14 cellular contexts compared by ENCODE assay signal in genomic region chr7:148702876-148703670, GRCh38. TPM values are rescaled to one million over a fixed set of nuclear protein-coding genes. Genes with fewer than 3 reads are reported as not detected.
A peak's percentile ranks its signal among the peaks of the same experiment; 100 is the strongest.
DNase-seq lines count a peak whose midpoint lies in the region; ATAC-seq, FAIRE-seq and TF ChIP-seq lines count a peak whose summit lies in the region.
"Had no signal": no experiment of that assay in that cellular context is flagged by ENCODE, and none has a peak within 500 bp of the region (broad histone marks: within the 10 kb centered on the region; RNA-seq: fewer than 3 reads in every experiment).

No MANE protein-coding gene starts in this region.

- no peaks in the 10 kb centered on the region for H3K36me3 ChIP-seq in PC-3 (ENCODE audit: low read depth, low read length)
- H3K36me3 ChIP-seq in endothelial cell of umbilical vein (ENCODE audit: control insufficient read depth in 2 of 2, extremely low read depth in 1 of 2, insufficient read depth in 2 of 2, low read length in 2 of 2) = no peaks in the 10 kb centered on the region
- H3K36me3 ChIP-seq in psoas muscle (ENCODE audit: insufficient read depth in 1 of 2, low read depth in 1 of 2) = no peaks in the 10 kb centered on the region

- H3K4me1 ChIP-seq in PC-3 (ENCODE audit: insufficient read depth, low read length) (peaks cover 29% of the 10 kb centered on the region), endothelial cell of umbilical vein (ENCODE audit: control insufficient read depth, extremely low read depth, insufficient read depth, low read length) (peaks cover 20% of the 10 kb centered on the region), psoas muscle (peaks cover 78% of the 10 kb centered on the region)

- H3K4me3 Mint-ChIP-seq in activated naive CD4-positive, alpha-beta T cell treated with anti-CD3 and anti-CD28 coated beads for 36 hours = peak overlapping the region; percentile 4

- FAIRE-seq in endothelial cell of umbilical vein (lab: Jason Lieb, UNC) = no peak

- H3K9me2 ChIP-seq in PC-3 (replicated peaks; ENCODE audit: low read length) = no peaks in the 10 kb centered on the region

- TF ChIP-seq CTCF in PC-3 (conservative IDR thresholded peaks at IDR 0.05; ENCODE audit: low read depth, low read length) = no peak
- TF ChIP-seq CTCF in endothelial cell of umbilical vein (IDR thresholded peaks at IDR 0.05; ENCODE audit: extremely low read depth in 1 of 2, insufficient read depth in 1 of 2, low read depth in 1 of 2, low read length in 2 of 2) = no peak
- TF ChIP-seq CTCF in psoas muscle (IDR thresholded peaks at IDR 0.05) = no peak

- H3K9me3 ChIP-seq in PC-3 (ENCODE audit: low read length) (no peaks in the 10 kb centered on the region), endothelial cell of umbilical vein (replicated peaks; ENCODE audit: control insufficient read depth, insufficient read depth, low read length) (no peaks in the 10 kb centered on the region), psoas muscle (no peaks in the 10 kb centered on the region)

- no peak for DNase-seq in activated naive CD4-positive, alpha-beta T cell treated with anti-CD3 and anti-CD28 coated beads for 36 hours
- no peak for DNase-seq in activated naive CD4-positive, alpha-beta T cell (lab: John Stamatoyannopoulos, UW)
- DNase-seq in PC-3 = no peak
- DNase-seq in endothelial cell of umbilical vein (ENCODE audit: low read depth, low spot score) = no peak
- no peak for DNase-seq in psoas muscle
- DNase-seq in DMS53 treated with DMSO at 0.1 percent for 48 hours (lab: John Stamatoyannopoulos, UW; ENCODE audit: unreplicated experiment) = no peak
- DNase-seq: activated CD8-positive, alpha-beta memory T cell treated with anti-CD3 and anti-CD28 coated beads for 24 hours; cortex of kidney; NCI-H146; NCI-H69; posterior cingulate gyrus; stimulated activated CD4-positive, alpha-beta T cell treated with anti-CD3 and anti-CD28 coated beads, Interleukin-12 subunit alpha, Interleukin-12 subunit beta, amount 100 ng/mL, for 4 hours had no signal

- H4K20me1 ChIP-seq in PC-3 (ENCODE audit: low read length) = peaks cover 72% of the 10 kb centered on the region
- H4K20me1 ChIP-seq in endothelial cell of umbilical vein (replicated peaks; ENCODE audit: control insufficient read depth, extremely low read depth, insufficient read depth, low read length) = peaks cover 25% of the 10 kb centered on the region

- intact Hi-C loops in activated naive CD4-positive, alpha-beta T cell treated with anti-CD3 and anti-CD28 coated beads for 36 hours (cut with micrococcal nuclease) = no loop called here
- intact Hi-C loops in PC-3 (cut with micrococcal nuclease) (loop anchor here (5.0 kb wide), 4 partner anchors 69 to 259 kb away; partner anchors contain the start of gene EZH2), endothelial cell of umbilical vein (cut with micrococcal nuclease) (no loop called here), psoas muscle (cut with DNase I) (loop anchor here in 1 of 2 donors (5.0 kb wide), 1 partner anchor 34 kb away; no protein-coding TSS in a partner anchor)

- peaks cover 11% of the 10 kb centered on the region for H3K36me3 Mint-ChIP-seq in activated naive CD4-positive, alpha-beta T cell treated with anti-CD3 and anti-CD28 coated beads for 36 hours (ENCODE audit: low read depth)

- H3K4me3 ChIP-seq in PC-3 (ENCODE audit: low read length) (no peak overlapping the region), endothelial cell of umbilical vein (replicated peaks in 1 of 3; ENCODE audit: insufficient read depth in 1 of 3, low read depth in 1 of 3, low read length in 3 of 3) (no peak overlapping the region), psoas muscle (peak overlapping the region; percentile 7)

- BruUV-seq in PC-3 (replicated peaks; lab: Mats Ljungman, UMichigan) = no TSS peak
- BruUV-seq in endothelial cell of umbilical vein (replicated peaks; lab: Mats Ljungman, UMichigan) = no TSS peak

- no peak overlapping the region for H3K9ac ChIP-seq in PC-3 (ENCODE audit: low read length)
- no peak overlapping the region for H3K9ac ChIP-seq in endothelial cell of umbilical vein (replicated peaks; ENCODE audit: extremely low read depth, insufficient read depth, low read length)

- POLR2A ChIA-PET in PC-3 (lab: Charles Lee; ENCODE audit: unreplicated experiment) = interaction anchor here (0.6 kb wide), 1 partner anchor 58 kb away, joined by 3 read pairs; no protein-coding TSS in a partner anchor
- POLR2A ChIA-PET in endothelial cell of umbilical vein (lab: Charles Lee) = no interaction called here

- dilution Hi-C loops in endothelial cell of umbilical vein (cut with MboI; ENCODE audit: extremely low pct_ligation_motif_present, low sequenced_read_pairs) = no loop called here

- H3K27me3 ChIP-seq in PC-3 (ENCODE audit: low read length) = no peaks in the 10 kb centered on the region
- no peaks in the 10 kb centered on the region for H3K27me3 ChIP-seq in endothelial cell of umbilical vein (ENCODE audit: control insufficient read depth in 2 of 2, insufficient read depth in 2 of 2, low read length in 2 of 2)
- H3K27me3 ChIP-seq in psoas muscle (ENCODE audit: insufficient read depth in 3 of 3, low read length in 2 of 3) = no peaks in the 10 kb centered on the region

- ATAC-seq in PC-3 = no peak
- no peak for ATAC-seq in psoas muscle
- no peak for ATAC-seq in HG03280 (IDR thresholded peaks at IDR 0.05; ENCODE audit: unreplicated experiment)
- no peak for ATAC-seq in HG02678 (IDR thresholded peaks at IDR 0.05; ENCODE audit: unreplicated experiment)

- peaks cover 68% of the 10 kb centered on the region for H3K4me1 Mint-ChIP-seq in activated naive CD4-positive, alpha-beta T cell treated with anti-CD3 and anti-CD28 coated beads for 36 hours (ENCODE audit: low read depth)

- peak overlapping the region; percentile 43 for H3K4me2 ChIP-seq in PC-3 (ENCODE audit: low read length)
- H3K4me2 ChIP-seq in endothelial cell of umbilical vein (ENCODE audit: insufficient read depth, low read length) = no peak overlapping the region

- 78 to 87% (median 79%) methylated on average over 11 of the region's 11 CpGs for WGBS in psoas muscle, 3 donors

- no peaks in the 10 kb centered on the region for H3K27me3 Mint-ChIP-seq in activated naive CD4-positive, alpha-beta T cell treated with anti-CD3 and anti-CD28 coated beads for 36 hours (ENCODE audit: low read depth)

- H3K27ac ChIP-seq in PC-3 (ENCODE audit: low read length) = no peak overlapping the region
- no peak overlapping the region for H3K27ac ChIP-seq in endothelial cell of umbilical vein (ENCODE audit: insufficient read depth, low read depth, low read length)
- H3K27ac ChIP-seq in psoas muscle = no peak overlapping the region

- H3F3A ChIP-seq in PC-3 (ENCODE audit: low read length, unreplicated experiment) = no peaks in the 10 kb centered on the region

- H3K9me3 Mint-ChIP-seq in activated naive CD4-positive, alpha-beta T cell treated with anti-CD3 and anti-CD28 coated beads for 36 hours = no peaks in the 10 kb centered on the region

- CTCF ChIA-PET in activated naive CD4-positive, alpha-beta T cell treated with anti-CD3 and anti-CD28 coated beads for 36 hours (lab: Charles Lee) = interaction anchor here (0.6 to 2.5 kb wide), 8 partner anchors 8 to 260 kb away, joined by 3 to 7 read pairs (median 3); no protein-coding TSS in a partner anchor
- CTCF ChIA-PET in PC-3 (lab: Charles Lee) (interaction anchor here (0.6 kb wide), 1 partner anchor 10 kb away, joined by 4 read pairs; no protein-coding TSS in a partner anchor), endothelial cell of umbilical vein (lab: Charles Lee) (interaction anchor here (0.8 to 1.5 kb wide), 3 partner anchors 9 to 33 kb away, joined by 3 read pairs; no protein-coding TSS in a partner anchor)

- H3K9me1 ChIP-seq in endothelial cell of umbilical vein (replicated peaks; ENCODE audit: control insufficient read depth, extremely low read depth, insufficient read depth, low read length) = no peaks in the 10 kb centered on the region

- peak overlapping the region; percentile 64 for H3K27ac Mint-ChIP-seq in activated naive CD4-positive, alpha-beta T cell treated with anti-CD3 and anti-CD28 coated beads for 36 hours

- H2AFZ ChIP-seq in PC-3 (ENCODE audit: low read length) (no peak overlapping the region), endothelial cell of umbilical vein (ENCODE audit: low read depth, low read length) (no peak overlapping the region)

- peaks cover 96% of the 10 kb centered on the region for H3K79me2 ChIP-seq in PC-3 (ENCODE audit: low read length)
- peaks cover 94% of the 10 kb centered on the region for H3K79me2 ChIP-seq in endothelial cell of umbilical vein (ENCODE audit: control insufficient read depth, insufficient read depth, low read length)

- TF ChIP-seq POLR2A in endothelial cell of umbilical vein (IDR thresholded peaks at IDR 0.05; ENCODE audit: low read depth, low read length) = no peak

TF ChIP-seq in endothelial cell of umbilical vein, 7 proteins besides CTCF, POLR2A, EP300 and RAD21:
- TF ChIP-seq MAX (IDR thresholded peaks at IDR 0.05; ENCODE audit: insufficient read depth, insufficient read length) (no peak), MYC (IDR thresholded peaks at IDR 0.05; ENCODE audit: low read depth, low read length) (no peak), GATA2 (IDR thresholded peaks at IDR 0.05; ENCODE audit: insufficient read depth, insufficient read length, low read depth, low read length) (no peak), EZH2 (IDR thresholded peaks at IDR 0.05; ENCODE audit: borderline replicate concordance, low read depth, low read length, severe bottlenecking) (no peak), POLR2AphosphoS5 (IDR thresholded peaks at IDR 0.05; ENCODE audit: insufficient read depth, low read depth, low read length) (no peak), FOS (IDR thresholded peaks at IDR 0.05; ENCODE audit: borderline replicate concordance, insufficient read depth, low read length) (peak; percentile 25), JUN (IDR thresholded peaks at IDR 0.05; ENCODE audit: borderline replicate concordance, insufficient read depth, insufficient read length, low read depth) (peak; percentile 5)

RNA-seq across cellular contexts. Expression of gene CUL1, which starts 4.4 kb away (rescaled TPM):
- total RNA-seq in activated naive CD4-positive, alpha-beta T cell treated with anti-CD3 and anti-CD28 coated beads for 36 hours = 10 to 100 TPM; 59.6 to 62.2 TPM
- total RNA-seq in PC-3 (2014; rRNA removed) = 38.0 and 43.6 TPM in 2 replicates
- total RNA-seq in endothelial cell of umbilical vein = 47.2 and 50.2 TPM in 2 replicates
- 18.9 and 25.7 TPM in 2 replicates for polyA plus RNA-seq in endothelial cell of umbilical vein
- polyA plus RNA-seq in endothelial cell of umbilical vein (2011; cell fraction: cytosol; rRNA removed) = 33.6 and 37.0 TPM in 2 replicates
- 37.0 and 45.0 TPM in 2 replicates for polyA plus RNA-seq in endothelial cell of umbilical vein (2011; cell fraction: nucleus; rRNA removed)
- 41.0 and 54.2 TPM in 2 replicates for polyA plus RNA-seq in endothelial cell of umbilical vein (2012)
- 35.4 and 37.9 TPM in 2 replicates for polyA minus RNA-seq in endothelial cell of umbilical vein
- 26.2 TPM for polyA minus RNA-seq in endothelial cell of umbilical vein (2011; cell fraction: cytosol; rRNA and poly(A)+ RNA removed)
- 27.2 and 32.3 TPM in 2 replicates for polyA minus RNA-seq in endothelial cell of umbilical vein (2011; cell fraction: nucleus; rRNA and poly(A)+ RNA removed)
- total RNA-seq in psoas muscle = 10 to 100 TPM; 65.1 to 97.1 (median 88.8) TPM
- 100 to 1,000 TPM in 1 of 3 donors, 10 to 100 TPM in 2; 66.3 to 149 (median 76.8) TPM for polyA plus RNA-seq in psoas muscle
